8 cellular contexts compared by ENCODE assay signal in genomic region chr1:215076312-215076711, GRCh38. TPM values are rescaled to one million over a fixed set of nuclear protein-coding genes. Genes with fewer than 3 reads are reported as not detected.
DNase-seq lines count a peak whose midpoint lies in the region; ATAC-seq, FAIRE-seq and TF ChIP-seq lines count a peak whose summit lies in the region.

No MANE protein-coding gene starts in this region.

- POLR2A ChIA-PET in CD8-positive, alpha-beta T cell (lab: Charles Lee) = no interaction called here

- CTCF ChIA-PET in CD8-positive, alpha-beta T cell (lab: Charles Lee) = no interaction called here

- no peaks in the 10 kb centered on the region for H3K9me3 ChIP-seq in CD8-positive, alpha-beta T cell (ENCODE audit: low read length)

- peak; percentile 50 for FAIRE-seq in bronchial epithelial cell (lab: Jason Lieb, UNC)

- H3K36me3 Mint-ChIP-seq in CD8-positive, alpha-beta T cell = no peaks in the 10 kb centered on the region

- no peak overlapping the region for H3K27ac ChIP-seq in KMS-11
- H3K27ac ChIP-seq in CD8-positive, alpha-beta T cell (ENCODE audit: low read depth, low read length) = no peak overlapping the region

- H3K27me3 Mint-ChIP-seq in CD8-positive, alpha-beta T cell (ENCODE audit: low read depth) = peaks cover 19% of the 10 kb centered on the region

- H3K4me3 Mint-ChIP-seq in CD8-positive, alpha-beta T cell = no peak overlapping the region

- H2AFZ ChIP-seq in KMS-11 (ENCODE audit: low read depth) = no peak overlapping the region

- no peak overlapping the region for H3K27ac Mint-ChIP-seq in CD8-positive, alpha-beta T cell

- H3K4me2 ChIP-seq in KMS-11 = no peak overlapping the region

- H3K36me3 ChIP-seq in KMS-11 (ENCODE audit: insufficient read depth) (no peaks in the 10 kb centered on the region), bronchial epithelial cell (ENCODE audit: control insufficient read depth, insufficient read depth, low read length) (no peaks in the 10 kb centered on the region)
- no peaks in the 10 kb centered on the region for H3K36me3 ChIP-seq in CD8-positive, alpha-beta T cell (ENCODE audit: insufficient read depth, low read length)

- H3K9ac ChIP-seq in KMS-11 = no peak overlapping the region

- H3K4me1 Mint-ChIP-seq in CD8-positive, alpha-beta T cell (ENCODE audit: low read depth) = no peaks in the 10 kb centered on the region

- TF ChIP-seq CTCF in AG10803 (conservative IDR thresholded peaks at IDR 0.05; ENCODE audit: low read length) = peak; percentile 32
- TF ChIP-seq CTCF in KMS-11 (conservative IDR thresholded peaks at IDR 0.05; ENCODE audit: low read depth, low read length) = peak; percentile 38; the same call in 1 of the 2 replicates
- TF ChIP-seq CTCF in bronchial epithelial cell (IDR thresholded peaks at IDR 0.05; ENCODE audit: insufficient read depth, low read length, severe bottlenecking) = peak; percentile 66
- no peak for TF ChIP-seq CTCF in CD8-positive, alpha-beta T cell (IDR thresholded peaks at IDR 0.05)

- no peaks in the 10 kb centered on the region for H4K20me1 ChIP-seq in KMS-11 (ENCODE audit: insufficient read depth)

- H3K27me3 ChIP-seq in KMS-11 (ENCODE audit: insufficient read depth, low read depth) = no peaks in the 10 kb centered on the region
- no peaks in the 10 kb centered on the region for H3K27me3 ChIP-seq in bronchial epithelial cell (ENCODE audit: control insufficient read depth, insufficient read depth, low read length)
- peaks cover under 1% of the 10 kb centered on the region for H3K27me3 ChIP-seq in CD8-positive, alpha-beta T cell (ENCODE audit: insufficient read depth, low read length)

- no peaks in the 10 kb centered on the region for H3K79me2 ChIP-seq in KMS-11 (ENCODE audit: insufficient read depth, low read depth)

- peak; percentile 70 for ATAC-seq in GM18870 (IDR thresholded peaks at IDR 0.05; ENCODE audit: unreplicated experiment)
- ATAC-seq in CD8-positive, alpha-beta T cell = no peak

- DNase-seq in AG10803 (ENCODE audit: low read depth) (peak; percentile 41), bronchial epithelial cell (ENCODE audit: low read depth) (peak; percentile 66), NCI-H2171 treated with DMSO at 0.1 percent for 48 hours (lab: John Stamatoyannopoulos, UW) (no peak), NCI-H1694 (lab: John Stamatoyannopoulos, UW) (no peak), amygdala (lab: John Stamatoyannopoulos, UW) (no peak)
- DNase-seq in CD8-positive, alpha-beta T cell = no peak

- intact Hi-C loops in CD8-positive, alpha-beta T cell (cut with DNase I, micrococcal nuclease) = loop anchor here in 1 of 2 experiments (10.0 kb wide), 1 partner anchor 452 kb away; no protein-coding TSS in a partner anchor

- H3K9me3 Mint-ChIP-seq in CD8-positive, alpha-beta T cell = no peaks in the 10 kb centered on the region

- no peaks in the 10 kb centered on the region for H3K4me1 ChIP-seq in KMS-11 (ENCODE audit: low read depth, poor library complexity, severe bottlenecking)
- H3K4me1 ChIP-seq in CD8-positive, alpha-beta T cell (ENCODE audit: insufficient read depth, low read length) = no peaks in the 10 kb centered on the region

- H3K4me3 ChIP-seq in AG10803 (ENCODE audit: low read length) (no peak overlapping the region), KMS-11 (IDR thresholded peaks at IDR 0.05; ENCODE audit: insufficient read depth, low read depth, low read length) (no peak overlapping the region), bronchial epithelial cell (ENCODE audit: low read depth, low read length) (no peak overlapping the region)
- H3K4me3 ChIP-seq in CD8-positive, alpha-beta T cell (ENCODE audit: low read depth, low read length) = no peak overlapping the region

RNA-seq across cellular contexts. Expression of gene KCNK2, which starts 6.2 kb away (rescaled TPM):
- 1.3 TPM in 1 of 2 replicates, not detected in the other for total RNA-seq in bronchial epithelial cell
- not detected for total RNA-seq in CD8-positive, alpha-beta T cell

Comparison
In these comparisons a context has a peak if more than half of its experiments do, and no peak if none do; other contexts are left out.
1. DNase-seq: peak in AG10803 (single experiment) and bronchial epithelial cell (single experiment); none in CD8-positive, alpha-beta T cell (0 of 7), NCI-H2171 treated with DMSO at 0.1 percent for 48 hours (single experiment), NCI-H1694 (single experiment) and amygdala (0 of 56).